15 cellular contexts compared by ENCODE assay signal in genomic region chr1:4830756-4831155, GRCh38.
A peak's percentile ranks its signal among the peaks of the same experiment; 100 is the strongest.
DNase-seq lines count a peak whose midpoint lies in the region; ATAC-seq and TF ChIP-seq lines count a peak whose summit lies in the region.
"Had no signal": no experiment of that assay in that cellular context is flagged by ENCODE, and none has a peak within 500 bp of the region (broad histone marks: within the 10 kb centered on the region; RNA-seq: fewer than 3 reads in every experiment).

No MANE protein-coding gene starts in this region.

- H4K20me1 ChIP-seq in GM23338 (replicated peaks; ENCODE audit: insufficient read depth) = no peaks in the 10 kb centered on the region

- H3K36me3 Mint-ChIP-seq in GM23338 (ENCODE audit: low read depth) = peaks cover 10% of the 10 kb centered on the region; the same call in 1 of the 3 replicates
- H3K36me3 Mint-ChIP-seq: CD4-positive, alpha-beta memory T cell had no signal

- peak overlapping the region; percentile 60 for H3K18ac ChIP-seq in neuronal stem cell (ENCODE audit: low read length)

- H4K91ac ChIP-seq in neuronal stem cell (ENCODE audit: low read depth, low read length, poor library complexity) = no peak overlapping the region

- no peak overlapping the region for H3K4me3 Mint-ChIP-seq in GM23338
- H3K4me3 Mint-ChIP-seq: B cell; CD4-positive, alpha-beta memory T cell had no signal

- H3K9me2 ChIP-seq in GM23338 (ENCODE audit: insufficient read depth) = no peaks in the 10 kb centered on the region

- H2BK15ac ChIP-seq in neuronal stem cell (ENCODE audit: low read length) = no peak overlapping the region

- H3K27ac ChIP-seq in GM23338 (ENCODE audit: low read depth) (no peak overlapping the region), esophagus muscularis mucosa (replicated peaks in 1 of 4) (no peak overlapping the region), neuronal stem cell (replicated peaks; ENCODE audit: low read length) (no peak overlapping the region)
- H3K27ac ChIP-seq: C4-2B had no signal

- no peak overlapping the region for H2AK5ac ChIP-seq in neuronal stem cell (ENCODE audit: low read depth, low read length)

- H3K9me3 ChIP-seq in esophagus muscularis mucosa = no peaks in the 10 kb centered on the region
- peaks cover 0 to 4% of the 10 kb centered on the region in 2 donors for H3K9me3 ChIP-seq in neuronal stem cell (replicated peaks in 1 of 2; ENCODE audit: control insufficient read depth in 2 of 2, insufficient read depth in 1 of 2, low read depth in 1 of 2, low read length in 2 of 2)

- H3K14ac ChIP-seq in neuronal stem cell (ENCODE audit: low read length) = no peak overlapping the region

- TF ChIP-seq EP300 in esophagus muscularis mucosa (IDR thresholded peaks at IDR 0.05) = no peak

- H2AFZ ChIP-seq in GM23338 (no peak overlapping the region), neuronal stem cell (ENCODE audit: low read length) (no peak overlapping the region)

- H3K23ac ChIP-seq in neuronal stem cell (ENCODE audit: low read depth, low read length, poor library complexity) = no peak overlapping the region

- H3K4me2 ChIP-seq in GM23338 = no peak overlapping the region
- no peak overlapping the region for H3K4me2 ChIP-seq in neuronal stem cell (ENCODE audit: insufficient read depth, low read length, poor library complexity, severe bottlenecking)

- no peaks in the 10 kb centered on the region for H3K79me2 ChIP-seq in GM23338 (replicated peaks; ENCODE audit: insufficient read depth)

- no peaks in the 10 kb centered on the region for H3K79me1 ChIP-seq in neuronal stem cell (ENCODE audit: low read depth, low read length)

- no peak overlapping the region for H3K9ac ChIP-seq in neuronal stem cell (ENCODE audit: low read depth, low read length, poor library complexity)

- peaks cover 8% of the 10 kb centered on the region for H3K4me1 Mint-ChIP-seq in GM23338
- H3K4me1 Mint-ChIP-seq: B cell; CD4-positive, alpha-beta memory T cell had no signal

- H2BK120ac ChIP-seq in neuronal stem cell (ENCODE audit: low read depth, low read length) = no peak overlapping the region

- no peaks in the 10 kb centered on the region for H3K27me3 Mint-ChIP-seq in GM23338 (ENCODE audit: insufficient read depth, low read depth, poor library complexity)

- H3K27ac Mint-ChIP-seq in GM23338 = peak overlapping the region; percentile 41; the same call in 1 of the 2 replicates
- H3K27ac Mint-ChIP-seq: B cell; CD4-positive, alpha-beta memory T cell had no signal

- 39% methylated on average over 7 of the region's 7 CpGs for WGBS in esophagus muscularis mucosa
- no CpG with 5 or more reads among the region's 7 CpGs for WGBS in neuronal stem cell (ENCODE audit: extremely low coverage in 2 of 2, insufficient read length in 2 of 2, insufficient replicate concordance in 1 of 2), 2 donors

- TF ChIP-seq POLR2A in esophagus muscularis mucosa (IDR thresholded peaks at IDR 0.05; ENCODE audit: low read depth) = no peak

- intact Hi-C loops in esophagus muscularis mucosa (cut with DNase I) = no loop called here

- H3K4ac ChIP-seq in neuronal stem cell (ENCODE audit: low read length) = no peak overlapping the region

- no peaks in the 10 kb centered on the region; the same call in 1 of the 2 replicates for H3K36me3 ChIP-seq in GM23338 (ENCODE audit: insufficient read depth)
- no peaks in the 10 kb centered on the region for H3K36me3 ChIP-seq in esophagus muscularis mucosa
- H3K36me3 ChIP-seq in neuronal stem cell (replicated peaks in 1 of 2; ENCODE audit: control insufficient read depth in 2 of 2, insufficient read depth in 2 of 2, low read length in 2 of 2) = no peaks in the 10 kb centered on the region

- no peak overlapping the region for H3K4me3 ChIP-seq in GM23338
- no peak overlapping the region for H3K4me3 ChIP-seq in esophagus muscularis mucosa
- H3K4me3 ChIP-seq in neuronal stem cell (ENCODE audit: low read length in 2 of 2) = no peak overlapping the region

- ATAC-seq in GM23338 = no peak
- no peak for ATAC-seq in GM18873 (IDR thresholded peaks at IDR 0.05; ENCODE audit: low FRiP score, unreplicated experiment)
- ATAC-seq: HCT116 had no signal

- no peak overlapping the region for H2BK5ac ChIP-seq in neuronal stem cell (ENCODE audit: low read length)

- H3K4me1 ChIP-seq in GM23338 (ENCODE audit: insufficient read depth) (no peaks in the 10 kb centered on the region), esophagus muscularis mucosa (no peaks in the 10 kb centered on the region), neuronal stem cell (ENCODE audit: control insufficient read depth in 2 of 2, insufficient read depth in 1 of 2, low read depth in 1 of 2, low read length in 2 of 2) (peaks cover 0 to 4% of the 10 kb centered on the region in 2 donors)

- no peak for TF ChIP-seq CTCF in GM23338 (conservative IDR thresholded peaks at IDR 0.05; ENCODE audit: low read depth in 2 of 2)
- no peak for TF ChIP-seq CTCF in esophagus muscularis mucosa (IDR thresholded peaks at IDR 0.05)

- H3F3A ChIP-seq in GM23338 (replicated peaks; ENCODE audit: low read depth) = no peaks in the 10 kb centered on the region

- no peak overlapping the region for H2BK12ac ChIP-seq in neuronal stem cell (ENCODE audit: low read length)

- no peak for DNase-seq in GM23338 (ENCODE audit: low spot score)
- peak; percentile 9 for DNase-seq in NCI-H2171 (lab: John Stamatoyannopoulos, UW)
- peak; percentile 72 for DNase-seq in esophagus muscularis mucosa (ENCODE audit: extremely low spot score)
- DNase-seq in neuronal stem cell (ENCODE audit: low spot score) = no peak
- DNase-seq in NCI-H526 (lab: John Stamatoyannopoulos, UW) = no peak
- no peak for DNase-seq in stimulated activated CD4-positive, alpha-beta T cell treated with anti-CD3 and anti-CD28 coated beads, Interleukin-2, amount 100 ng/mL, for 48 hours
- DNase-seq: ACHN; CD4-positive, alpha-beta memory T cell; DMS153; DMS79 treated with DMSO at 0.1 percent for 48 hours; EL had no signal

- no peaks in the 10 kb centered on the region for H3K27me3 ChIP-seq in GM23338 (ENCODE audit: insufficient read depth)
- H3K27me3 ChIP-seq in esophagus muscularis mucosa = peaks cover 0 to 23% (median 0%) of the 10 kb centered on the region in 4 donors
- H3K27me3 ChIP-seq in neuronal stem cell (ENCODE audit: control insufficient read depth in 3 of 3, insufficient read depth in 3 of 3, low read depth in 1 of 3, low read length in 3 of 3) = peaks cover 0 to 11% (median 0%) of the 10 kb centered on the region in 3 experiments

- H4K8ac ChIP-seq in neuronal stem cell (ENCODE audit: low read depth, low read length) = no peak overlapping the region

- peaks cover 10% of the 10 kb centered on the region for H3K9me3 Mint-ChIP-seq in GM23338

TF ChIP-seq in GM23338, 12 proteins besides CTCF, POLR2A, EP300 and RAD21 (continues in another document):
- no peak for TF ChIP-seq ZNF462 (CRISPR knock-in tag; IDR thresholded peaks at IDR 0.05)
- TF ChIP-seq ZNF331 (CRISPR knock-in tag; IDR thresholded peaks at IDR 0.05; ENCODE audit: low read depth) = no peak

Comparison
In these comparisons a context has a peak if more than half of its experiments do, and no peak if none do; other contexts are left out.
1. DNase-seq: peak in NCI-H2171 (single experiment) and esophagus muscularis mucosa (single experiment); none in GM23338 (single experiment), neuronal stem cell (single experiment), NCI-H526 (0 of 2) and stimulated activated CD4-positive, alpha-beta T cell treated with anti-CD3 and anti-CD28 coated beads, Interleukin-2, amount 100 ng/mL, for 48 hours (0 of 2).